ENCODE assay signal across 8 cellular contexts in genomic region chr22:27405672-27406388, GRCh38.
DNase-seq lines count a peak whose midpoint lies in the region; ATAC-seq and TF ChIP-seq lines count a peak whose summit lies in the region.

No MANE protein-coding gene starts in this region.

- in situ Hi-C loops in Panc1 (cut with HindIII; ENCODE audit: low pct_unique_long_range_greater_than_20kb, low sequenced_read_pairs), result no loop called here

- peaks cover 19% of the 10 kb centered on the region for H3K27me3 ChIP-seq in AG04450 (ENCODE audit: control insufficient read depth, insufficient read depth, low read length)
- H3K27me3 ChIP-seq in Panc1 (ENCODE audit: control insufficient read depth, insufficient read depth, low read length), result no peaks in the 10 kb centered on the region
- peaks cover 0 to 11% (median 0%) of the 10 kb centered on the region in 45 donors for H3K27me3 ChIP-seq in dorsolateral prefrontal cortex

- H3K27ac ChIP-seq in AG04450 (ENCODE audit: low read depth, low read length) (no peak overlapping the region), Panc1 (ENCODE audit: low read length) (no peak overlapping the region), dorsolateral prefrontal cortex (no peak overlapping the region)

- ATAC-seq in Panc1, result peak; percentile 93
- ATAC-seq in GM21825 (IDR thresholded peaks at IDR 0.05; ENCODE audit: unreplicated experiment), result no peak
- ATAC-seq in GM18505 (IDR thresholded peaks at IDR 0.05; ENCODE audit: unreplicated experiment), result no peak
- no peak for ATAC-seq in omental fat pad (ENCODE audit: low FRiP score)

- H3K36me3 ChIP-seq in Panc1 (ENCODE audit: control insufficient read depth, insufficient read depth, low read length), result no peaks in the 10 kb centered on the region

- no peaks in the 10 kb centered on the region for H3K4me1 ChIP-seq in Panc1 (ENCODE audit: control insufficient read depth, insufficient read depth, low read length)

- CTCF ChIA-PET in AG04450 (lab: Charles Lee) (interaction anchor here (0.5 to 3.3 kb wide), 12 partner anchors 10 to 474 kb away, joined by 3 to 28 read pairs (median 4); no protein-coding TSS in a partner anchor), Panc1 (lab: Charles Lee) (no interaction called here)

- peaks cover 5% of the 10 kb centered on the region; the same call in 1 of the 2 replicates for H3K9me3 ChIP-seq in AG04450 (ENCODE audit: control insufficient read depth, insufficient read depth, low read length)
- H3K9me3 ChIP-seq in Panc1 (ENCODE audit: control insufficient read depth, insufficient read depth, low read depth, low read length), result no peaks in the 10 kb centered on the region

- intact Hi-C loops in Panc1 (cut with micrococcal nuclease; ENCODE audit: unreplicated experiment), result loop anchor here (5.0 kb wide), 1 partner anchor 396 kb away; the partner anchor contains the start of gene MN1
- intact Hi-C loops in dorsolateral prefrontal cortex (cut with DNase I), result loop anchor here (5.0 to 10.0 kb wide), 4 partner anchors 309 to 599 kb away; partner anchors contain the start of gene MN1 (in 1 of the 2)

- no TSS peak for BruUV-seq in Panc1 (replicated peaks; lab: Mats Ljungman, UMichigan)

- TF ChIP-seq CTCF in AG04450 (IDR thresholded peaks at IDR 0.05; ENCODE audit: low read depth, low read length), result peak; percentile 79
- TF ChIP-seq CTCF in GM12875 (IDR thresholded peaks at IDR 0.05; ENCODE audit: borderline replicate concordance, insufficient read depth, low read depth, low read length), result 0 out of 2 replicates have a peak, but pooled peaks have one; percentile 18
- peak; percentile 82 for TF ChIP-seq CTCF in Panc1 (IDR thresholded peaks at IDR 0.05)
- TF ChIP-seq CTCF in dorsolateral prefrontal cortex (IDR thresholded peaks at IDR 0.05 in 54 of 56, conservative IDR thresholded peaks at IDR 0.05 in 2 of 56; ENCODE audit: low read depth in 1 of 56, partially characterized antibody in 56 of 56), result peak; percentile 24 to 83 (median 67)
- TF ChIP-seq CTCF in omental fat pad (IDR thresholded peaks at IDR 0.05), result no peak

- POLR2A ChIA-PET in AG04450 (lab: Yijun Ruan, JAX), result no interaction called here
- POLR2A ChIA-PET in Panc1 (lab: Charles Lee), result no interaction called here

- H3K4me3 ChIP-seq in AG04450 (ENCODE audit: low read depth, low read length), result no peak overlapping the region
- no peak overlapping the region for H3K4me3 ChIP-seq in GM12875 (ENCODE audit: low read depth, low read length)
- no peak overlapping the region for H3K4me3 ChIP-seq in Panc1 (ENCODE audit: low read depth in 2 of 2, low read length in 2 of 2)
- no peak overlapping the region for H3K4me3 ChIP-seq in dorsolateral prefrontal cortex

- no peak for DNase-seq in AG04450 (ENCODE audit: low read depth, low spot score)
- no peak for DNase-seq in Panc1 (ENCODE audit: low read depth, low spot score)
- peak in 7 of 10 donors; percentile 18 to 70 (median 41) for DNase-seq in dorsolateral prefrontal cortex
- DNase-seq in mucosa of gallbladder (ENCODE audit: low spot score), result peak; percentile 41
- DNase-seq in omental fat pad (ENCODE audit: low spot score), result no peak

- TF ChIP-seq POLR2A in GM18505 (IDR thresholded peaks at IDR 0.05; ENCODE audit: borderline replicate concordance, extremely low read depth, insufficient read depth, insufficient read length), result no peak

Comparison
In these comparisons a context has a peak if more than half of its experiments do, and no peak if none do; other contexts are left out.
1. DNase-seq: peak in dorsolateral prefrontal cortex (7 of 10) and mucosa of gallbladder (single experiment); none in AG04450 (single experiment), Panc1 (single experiment) and omental fat pad (single experiment).
2. CTCF ChIP-seq: peak in AG04450 (single experiment), GM12875 (single experiment), Panc1 (single experiment) and dorsolateral prefrontal cortex (56 of 56); none in omental fat pad (0 of 3).